Comparison of ENCODE assay signal across 8 cellular contexts in the genomic region with DNA sequence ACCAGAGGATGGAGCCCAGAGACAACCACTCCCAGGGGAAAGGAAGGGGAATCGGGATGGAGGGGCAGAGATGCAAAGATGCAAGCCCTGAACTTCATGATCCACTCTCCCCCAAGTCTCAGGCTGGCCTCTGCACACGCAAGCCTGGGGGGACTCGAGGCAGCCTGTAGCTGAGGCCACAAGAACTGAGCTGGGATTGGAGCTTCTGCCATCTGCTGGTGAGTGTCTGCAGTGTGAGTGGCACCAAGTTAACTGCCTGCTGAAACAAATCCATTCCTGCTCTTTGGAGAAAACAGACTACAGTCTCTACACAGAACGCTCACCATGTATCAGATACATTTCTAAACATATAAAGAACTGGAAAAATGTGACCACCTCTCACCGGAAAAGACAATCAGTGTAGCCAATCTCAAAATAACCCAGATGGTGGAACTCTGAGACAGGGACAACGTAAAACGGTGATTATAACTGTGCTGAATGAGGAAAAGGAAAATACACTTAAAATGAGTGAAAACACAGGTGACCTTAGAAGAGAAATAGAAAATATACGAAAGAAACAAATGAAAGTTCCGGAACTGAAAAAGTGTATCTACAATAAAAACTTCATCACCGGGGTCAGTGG.
A peak's percentile ranks its signal among the peaks of the same experiment; 100 is the strongest.
DNase-seq lines count a peak whose midpoint lies in the region; ATAC-seq and TF ChIP-seq lines count a peak whose summit lies in the region.

No MANE protein-coding gene starts in this region.

- no peaks in the 10 kb centered on the region for H3F3A ChIP-seq in smooth muscle cell (ENCODE audit: low read depth)

- H3K27me3 ChIP-seq in SJSA1 (replicated peaks) (no peaks in the 10 kb centered on the region), ascending aorta (no peaks in the 10 kb centered on the region), smooth muscle cell (ENCODE audit: low read depth) (no peaks in the 10 kb centered on the region)

- intact Hi-C loops in ascending aorta (cut with DNase I): no loop called here

- no peaks in the 10 kb centered on the region for H3K9me3 ChIP-seq in SJSA1 (replicated peaks)
- no peaks in the 10 kb centered on the region for H3K9me3 ChIP-seq in ascending aorta
- peaks cover 12% of the 10 kb centered on the region for H3K9me3 ChIP-seq in smooth muscle cell (replicated peaks; ENCODE audit: low read depth)

- no peak for ATAC-seq in GM18861 (IDR thresholded peaks at IDR 0.05; ENCODE audit: unreplicated experiment)
- no peak for ATAC-seq in GM18867 (IDR thresholded peaks at IDR 0.05; ENCODE audit: unreplicated experiment)

- H3K4me1 ChIP-seq in SJSA1 (replicated peaks): peaks cover 13% of the 10 kb centered on the region
- peaks cover 14 to 18% of the 10 kb centered on the region in 2 donors for H3K4me1 ChIP-seq in ascending aorta
- no peaks in the 10 kb centered on the region for H3K4me1 ChIP-seq in smooth muscle cell (ENCODE audit: low read depth)

- no peak overlapping the region for H3K4me3 ChIP-seq in SJSA1
- H3K4me3 ChIP-seq in ascending aorta: no peak overlapping the region
- no peak overlapping the region for H3K4me3 ChIP-seq in smooth muscle cell

- no peaks in the 10 kb centered on the region for H4K20me1 ChIP-seq in smooth muscle cell (ENCODE audit: low read depth)

- H3K36me3 ChIP-seq in SJSA1 (peaks cover 64% of the 10 kb centered on the region), ascending aorta (peaks cover 38 to 49% of the 10 kb centered on the region in 2 donors), smooth muscle cell (ENCODE audit: low read depth) (peaks cover 20% of the 10 kb centered on the region)

- DNase-seq in Caki2 (ENCODE audit: low read depth) (peak; percentile 32), HPDE6-E6E7 (ENCODE audit: extremely low spot score) (peak; percentile 57), SJSA1 (ENCODE audit: low read depth in 1 of 2, low spot score in 2 of 2) (peak; percentile 37 to 65), ascending aorta (ENCODE audit: low spot score in 2 of 2) (no peak), hepatic stellate cell (ENCODE audit: low spot score) (peak; percentile 85), smooth muscle cell (lab: John Stamatoyannopoulos, UW; ENCODE audit: unreplicated experiment) (no peak)

- no peak overlapping the region for H3K9ac ChIP-seq in smooth muscle cell (ENCODE audit: low read depth)

- H3K27ac ChIP-seq in SJSA1 (no peak overlapping the region), ascending aorta (no peak overlapping the region), smooth muscle cell (ENCODE audit: low read depth) (no peak overlapping the region)

- in situ Hi-C loops in Caki2 (cut with HindIII; ENCODE audit: low pct_unique_long_range_greater_than_20kb, low sequenced_read_pairs): no loop called here

- no peaks in the 10 kb centered on the region for H3K79me2 ChIP-seq in smooth muscle cell (ENCODE audit: low read depth)

- 79% methylated on average over 10 of the region's 10 CpGs for WGBS in smooth muscle cell (ENCODE audit: low lambda C conversion rate)

- no peak overlapping the region for H3K4me2 ChIP-seq in smooth muscle cell

- H2AFZ ChIP-seq in smooth muscle cell (ENCODE audit: low read depth): no peak overlapping the region

- TF ChIP-seq CTCF in ascending aorta (IDR thresholded peaks at IDR 0.05) (peak; percentile 59 to 66 (median 62)), smooth muscle cell (IDR thresholded peaks at IDR 0.05; ENCODE audit: borderline replicate concordance, insufficient read depth, poor library complexity, severe bottlenecking) (peak; percentile 52)

Comparison
In these comparisons a context has a peak if more than half of its experiments do, and no peak if none do; other contexts are left out.
1. DNase-seq: peak in Caki2 (single experiment), HPDE6-E6E7 (single experiment), SJSA1 (2 of 2) and hepatic stellate cell (single experiment); none in ascending aorta (0 of 2) and smooth muscle cell (single experiment).